In genomic region chr5:66443462-66444130, GRCh38 we compare ENCODE assay signal across 26 cellular contexts.
"Had no signal": no experiment of that assay in that cellular context is flagged by ENCODE, and none has a peak within 500 bp of the region (broad histone marks: within the 10 kb centered on the region; RNA-seq: fewer than 3 reads in every experiment).

No MANE protein-coding gene starts in this region.

- H3K4me1 ChIP-seq: foreskin keratinocyte, pancreas, psoas muscle, right atrium auricular region, stomach, tibial artery had no signal

- H3K36me3 ChIP-seq: pancreas, right atrium auricular region, stomach, tibial artery, upper lobe of right lung had no signal

- H3K4me2 ChIP-seq: smooth muscle cell had no signal

- H3K27me3 ChIP-seq: foreskin keratinocyte, pancreas, right atrium auricular region, stomach, tibial artery, upper lobe of right lung had no signal

- H3K27ac ChIP-seq: foreskin keratinocyte, pancreas, psoas muscle, SK-N-MC, stomach, tibial artery, upper lobe of right lung, VCaP had no signal

- H3K4me3 ChIP-seq: pancreas, psoas muscle, right atrium auricular region, SK-N-MC, smooth muscle cell, stomach, tibial artery, upper lobe of right lung had no signal

- ATAC-seq: foreskin keratinocyte; left ventricle myocardium superior; naive thymus-derived CD4-positive, alpha-beta T cell; psoas muscle; stimulated activated naive B cell treated with anti-CD40 and anti-IgM and Interleukin-4, amounts not matched to agents 10 μg/mL and 1 μg/mL and 100 μg/mL, for 72 hours had no signal

- H3K9me3 ChIP-seq: pancreas, psoas muscle, right atrium auricular region, stomach, upper lobe of right lung had no signal

- DNase-seq: activated CD4-positive, alpha-beta memory T cell treated with anti-CD3 and anti-CD28 coated beads for 36 hours; activated CD4-positive, alpha-beta T cell treated with anti-CD3 and anti-CD28 coated beads for 48 hours; activated CD8-positive, alpha-beta memory T cell treated with anti-CD3 and anti-CD28 coated beads, Interleukin-2, amount 50 U/mL, for 4 hours; activated effector memory CD4-positive, alpha-beta T cell treated with anti-CD3 and anti-CD28 coated beads, Interleukin-2, amount 50 U/mL, for 16 hours; activated naive CD4-positive, alpha-beta T cell treated with anti-CD3 and anti-CD28 coated beads for 36 hours; activated naive CD8-positive, alpha-beta T cell treated with anti-CD3 and anti-CD28 coated beads for 36 hours; activated T-cell treated with anti-CD3 and anti-CD28 coated beads, Interleukin-2, amount 50 U/mL, for 1 hour; effector CD8-positive, alpha-beta T cell; foreskin keratinocyte; mammary epithelial cell; midbrain; naive thymus-derived CD4-positive, alpha-beta T cell; nucleus accumbens; psoas muscle; stimulated activated CD4-positive, alpha-beta T cell treated with anti-CD3 and anti-CD28 coated beads, Interleukin-1b, Interleukin-23, amount 100 ng/mL, for 48 hours; stimulated activated CD4-positive, alpha-beta T cell treated with anti-CD3 and anti-CD28 coated beads, Interleukin-4, amount 100 ng/mL, for 4 hours; stimulated activated naive B cell treated with anti-CD40 and anti-IgM and Interleukin-4, amounts not matched to agents 10 μg/mL and 1 μg/mL and 100 μg/mL, for 72 hours; stomach; upper lobe of right lung had no signal
